Comparison of ENCODE assay signal across 16 cellular contexts in the genomic region with DNA sequence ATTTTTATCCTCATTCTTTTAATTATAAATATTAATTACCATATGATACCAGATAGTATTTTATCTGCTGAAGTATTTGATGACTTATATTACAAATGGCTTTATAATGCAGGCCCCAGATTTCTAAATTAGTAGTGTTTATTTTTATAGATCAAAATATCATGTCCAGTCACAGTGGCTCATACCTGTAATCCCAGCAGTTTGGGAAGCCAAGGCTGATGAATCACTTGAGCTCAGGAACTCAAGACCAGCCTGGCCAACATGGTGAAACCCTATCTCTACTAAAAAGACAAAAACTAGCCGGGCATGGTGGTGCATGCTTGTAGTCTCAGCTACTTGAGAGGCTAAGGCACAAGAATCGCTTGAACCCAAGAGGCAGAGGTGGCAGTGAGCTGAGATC.
DNase-seq lines count a peak whose midpoint lies in the region; FAIRE-seq and TF ChIP-seq lines count a peak whose summit lies in the region.
"Had no signal": no experiment of that assay in that cellular context is flagged by ENCODE, and none has a peak within 500 bp of the region (broad histone marks: within the 10 kb centered on the region; RNA-seq: fewer than 3 reads in every experiment).

No MANE protein-coding gene starts in this region.

- peaks cover 0 to 2% (median 0%) of the 10 kb centered on the region in 3 donors for H3K27me3 Mint-ChIP-seq in CD14-positive monocyte (ENCODE audit: low read depth in 3 of 3)
- H3K27me3 Mint-ChIP-seq in activated naive CD4-positive, alpha-beta T cell treated with anti-CD3 and anti-CD28 coated beads, Interleukin-2, amount 10 ng/mL, durations not matched to agents 7 days and 5 days = peaks cover 17% of the 10 kb centered on the region
- peaks cover 16% of the 10 kb centered on the region for H3K27me3 Mint-ChIP-seq in activated CD4-positive, alpha-beta T cell treated with anti-CD3 and anti-CD28 coated beads, Interleukin-2, amount 10 ng/mL, durations not matched to agents 24 days and 14 days

- no peaks in the 10 kb centered on the region for H3K27me3 ChIP-seq in bronchial epithelial cell (ENCODE audit: control insufficient read depth, insufficient read depth, low read length)
- H3K27me3 ChIP-seq: SJCRH30 had no signal

- no peak for FAIRE-seq in bronchial epithelial cell (lab: Jason Lieb, UNC)

- H3K4me3 ChIP-seq in bronchial epithelial cell (ENCODE audit: low read depth, low read length) (no peak overlapping the region), foreskin fibroblast (ENCODE audit: low read depth in 1 of 2, low read length in 2 of 2) (no peak overlapping the region)
- H3K4me3 ChIP-seq: HAP-1, SJCRH30 had no signal

- intact Hi-C loops in CD14-positive monocyte (cut with micrococcal nuclease) = no loop called here
- intact Hi-C loops in activated CD4-positive, alpha-beta T cell treated with anti-CD3 and anti-CD28 coated beads, Interleukin-2, amount 10 ng/mL, durations not matched to agents 24 days and 14 days (cut with micrococcal nuclease) = no loop called here

- TF ChIP-seq CTCF in CD14-positive monocyte (IDR thresholded peaks at IDR 0.05) (no peak), bronchial epithelial cell (IDR thresholded peaks at IDR 0.05; ENCODE audit: insufficient read depth, low read length, severe bottlenecking) (no peak), foreskin fibroblast (IDR thresholded peaks at IDR 0.05; ENCODE audit: low read depth, low read length) (no peak)

- peaks cover 23% of the 10 kb centered on the region for H3K4me1 Mint-ChIP-seq in CD14-positive monocyte
- H3K4me1 Mint-ChIP-seq in activated naive CD4-positive, alpha-beta T cell treated with anti-CD3 and anti-CD28 coated beads, Interleukin-2, amount 10 ng/mL, durations not matched to agents 7 days and 5 days = peaks cover 9% of the 10 kb centered on the region
- peaks cover 11% of the 10 kb centered on the region for H3K4me1 Mint-ChIP-seq in activated CD4-positive, alpha-beta T cell treated with anti-CD3 and anti-CD28 coated beads, Interleukin-2, amount 10 ng/mL, durations not matched to agents 24 days and 14 days

- H3K27ac Mint-ChIP-seq in CD14-positive monocyte = peak overlapping the region in 6 of 7 donors; percentile 36 to 92 (median 73)
- H3K27ac Mint-ChIP-seq in activated naive CD4-positive, alpha-beta T cell treated with anti-CD3 and anti-CD28 coated beads, Interleukin-2, amount 10 ng/mL, durations not matched to agents 7 days and 5 days = no peak overlapping the region
- H3K27ac Mint-ChIP-seq in activated CD4-positive, alpha-beta T cell treated with anti-CD3 and anti-CD28 coated beads, Interleukin-2, amount 10 ng/mL, durations not matched to agents 24 days and 14 days = no peak overlapping the region
- H3K27ac Mint-ChIP-seq: CD4-positive, alpha-beta memory T cell had no signal

- H3K36me3 ChIP-seq in bronchial epithelial cell (ENCODE audit: control insufficient read depth, insufficient read depth, low read length) = peaks cover 1% of the 10 kb centered on the region
- H3K36me3 ChIP-seq: HAP-1, SJCRH30 had no signal

- peaks cover 0 to 5% (median 3%) of the 10 kb centered on the region in 7 donors for H3K9me3 Mint-ChIP-seq in CD14-positive monocyte
- no peaks in the 10 kb centered on the region for H3K9me3 Mint-ChIP-seq in activated naive CD4-positive, alpha-beta T cell treated with anti-CD3 and anti-CD28 coated beads, Interleukin-2, amount 10 ng/mL, durations not matched to agents 7 days and 5 days
- no peaks in the 10 kb centered on the region for H3K9me3 Mint-ChIP-seq in activated CD4-positive, alpha-beta T cell treated with anti-CD3 and anti-CD28 coated beads, Interleukin-2, amount 10 ng/mL, durations not matched to agents 24 days and 14 days
- H3K9me3 Mint-ChIP-seq: CD4-positive, alpha-beta memory T cell had no signal

- no peak overlapping the region for H3K4me3 Mint-ChIP-seq in CD14-positive monocyte
- H3K4me3 Mint-ChIP-seq in activated naive CD4-positive, alpha-beta T cell treated with anti-CD3 and anti-CD28 coated beads, Interleukin-2, amount 10 ng/mL, durations not matched to agents 7 days and 5 days = no peak overlapping the region
- H3K4me3 Mint-ChIP-seq in activated CD4-positive, alpha-beta T cell treated with anti-CD3 and anti-CD28 coated beads, Interleukin-2, amount 10 ng/mL, durations not matched to agents 24 days and 14 days = no peak overlapping the region
- H3K4me3 Mint-ChIP-seq: CD4-positive, alpha-beta memory T cell had no signal

- H3K36me3 Mint-ChIP-seq in CD14-positive monocyte = peaks cover 41 to 51% of the 10 kb centered on the region in 2 donors
- H3K36me3 Mint-ChIP-seq in activated naive CD4-positive, alpha-beta T cell treated with anti-CD3 and anti-CD28 coated beads, Interleukin-2, amount 10 ng/mL, durations not matched to agents 7 days and 5 days = no peaks in the 10 kb centered on the region
- H3K36me3 Mint-ChIP-seq in activated CD4-positive, alpha-beta T cell treated with anti-CD3 and anti-CD28 coated beads, Interleukin-2, amount 10 ng/mL, durations not matched to agents 24 days and 14 days (ENCODE audit: low read depth) = no peaks in the 10 kb centered on the region
- H3K36me3 Mint-ChIP-seq: CD4-positive, alpha-beta memory T cell had no signal

- CTCF ChIA-PET in activated naive CD4-positive, alpha-beta T cell treated with anti-CD3 and anti-CD28 coated beads, Interleukin-2, amount 10 ng/mL, durations not matched to agents 7 days and 5 days (lab: Charles Lee) = interaction anchor here (0.6 kb wide), 1 partner anchor 238 kb away, joined by 3 read pairs; no protein-coding TSS in a partner anchor

- DNase-seq in CD14-positive monocyte (ENCODE audit: low spot score) (no peak), LHCN-M2 (ENCODE audit: low read depth) (peak; percentile 15), bronchial epithelial cell (ENCODE audit: low read depth) (peak; percentile 77), foreskin fibroblast (peak; percentile 3 to 22)
- DNase-seq in activated naive CD4-positive, alpha-beta T cell treated with anti-CD3 and anti-CD28 coated beads, Interleukin-2, amount 10 ng/mL, durations not matched to agents 7 days and 5 days = no peak
- no peak for DNase-seq in activated T-cell treated with anti-CD3 and anti-CD28 coated beads, Interleukin-2, amount 50 U/mL, for 48 hours
- no peak for DNase-seq in activated CD4-positive, alpha-beta T cell treated with anti-CD3 and anti-CD28 coated beads for 48 hours
- no peak for DNase-seq in activated CD4-positive, alpha-beta T cell treated with anti-CD3 and anti-CD28 coated beads, Interleukin-2, amount 10 ng/mL, durations not matched to agents 24 days and 14 days
- DNase-seq: ACHN; AML-193; CD4-positive, alpha-beta memory T cell; KBM-7; NCI-H1092 treated with DMSO at 0.1 percent for 48 hours; NCI-H1694; SJCRH30 had no signal

Comparison
In these comparisons a context has a peak if more than half of its experiments do, and no peak if none do; other contexts are left out.
1. DNase-seq: peak in LHCN-M2 (single experiment), bronchial epithelial cell (single experiment) and foreskin fibroblast (2 of 2); none in CD14-positive monocyte (single experiment), activated naive CD4-positive, alpha-beta T cell treated with anti-CD3 and anti-CD28 coated beads, Interleukin-2, amount 10 ng/mL, durations not matched to agents 7 days and 5 days (single experiment), activated T-cell treated with anti-CD3 and anti-CD28 coated beads, Interleukin-2, amount 50 U/mL, for 48 hours (0 of 2), activated CD4-positive, alpha-beta T cell treated with anti-CD3 and anti-CD28 coated beads for 48 hours (single experiment) and activated CD4-positive, alpha-beta T cell treated with anti-CD3 and anti-CD28 coated beads, Interleukin-2, amount 10 ng/mL, durations not matched to agents 24 days and 14 days (single experiment).
2. H3K27ac Mint-ChIP-seq: peak in CD14-positive monocyte (6 of 7); none in activated naive CD4-positive, alpha-beta T cell treated with anti-CD3 and anti-CD28 coated beads, Interleukin-2, amount 10 ng/mL, durations not matched to agents 7 days and 5 days (single experiment) and activated CD4-positive, alpha-beta T cell treated with anti-CD3 and anti-CD28 coated beads, Interleukin-2, amount 10 ng/mL, durations not matched to agents 24 days and 14 days (single experiment).